ENCODE assay signal across 8 cellular contexts in the genomic region with DNA sequence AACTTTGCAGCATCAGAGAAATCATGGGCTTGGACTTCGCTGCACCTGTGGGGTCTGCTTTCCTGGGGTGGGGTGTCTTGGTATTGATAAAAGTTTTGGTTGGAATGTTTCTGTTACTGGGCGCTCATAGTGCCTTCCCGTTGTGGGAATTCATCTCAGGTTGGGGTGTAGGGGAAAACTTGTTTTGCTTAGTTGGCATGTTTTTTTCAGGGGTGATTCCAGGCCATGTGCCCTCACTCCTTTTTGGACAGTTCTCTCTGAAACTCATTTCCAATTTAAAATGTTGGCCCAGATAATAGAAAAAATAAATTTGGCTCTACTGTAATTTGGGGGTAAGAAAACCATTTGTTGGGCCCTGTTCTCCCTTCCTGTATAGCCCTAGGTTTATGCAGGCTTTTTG. TPM values are rescaled to one million over a fixed set of nuclear protein-coding genes. Genes with fewer than 3 reads are reported as not detected.
DNase-seq lines count a peak whose midpoint lies in the region; TF ChIP-seq lines count a peak whose summit lies in the region.

No MANE protein-coding gene starts in this region.

- peaks cover 8% of the 10 kb centered on the region for H3K36me3 Mint-ChIP-seq in Caco-2 (ENCODE audit: insufficient read depth, unreplicated experiment)

- peak overlapping the region; percentile 79 for H3K4me3 Mint-ChIP-seq in Caco-2 (ENCODE audit: unreplicated experiment)

- no peaks in the 10 kb centered on the region for H3K9me3 ChIP-seq in Caco-2
- no peaks in the 10 kb centered on the region for H3K9me3 ChIP-seq in PC-9 (ENCODE audit: insufficient read depth, low read depth)
- H3K9me3 ChIP-seq in esophagus squamous epithelium: no peaks in the 10 kb centered on the region
- no peaks in the 10 kb centered on the region for H3K9me3 ChIP-seq in ovary

- POLR2A ChIA-PET in Caco-2 (lab: Charles Lee) (no interaction called here), PC-9 (lab: Charles Lee; ENCODE audit: unreplicated experiment) (no interaction called here)

- H3K4me3 ChIP-seq in Caco-2 (ENCODE audit: low read depth, low read length) (peak overlapping the region; percentile 71), PC-9 (peak overlapping the region; percentile 77), esophagus squamous epithelium (peak overlapping the region in 3 of 4 donors; percentile 66 to 92 (median 89)), ovary (peak overlapping the region; percentile 63)

- CTCF ChIA-PET in Caco-2 (lab: Charles Lee): interaction anchor here (0.9 kb wide), 1 partner anchor 85 kb away, joined by 4 read pairs; no protein-coding TSS in a partner anchor
- CTCF ChIA-PET in PC-9 (lab: Charles Lee): no interaction called here

- H3K27me3 Mint-ChIP-seq in Caco-2 (ENCODE audit: insufficient read depth, unreplicated experiment): no peaks in the 10 kb centered on the region

- no peaks in the 10 kb centered on the region for H4K20me1 ChIP-seq in PC-9 (ENCODE audit: insufficient read depth)

- peak overlapping the region; percentile 96 for H2AFZ ChIP-seq in PC-9

- BruUV-seq in Caco-2 (replicated peaks; lab: Mats Ljungman, UMichigan) (no TSS peak), PC-9 (replicated peaks; lab: Mats Ljungman, UMichigan) (no TSS peak)

- H3K27me3 ChIP-seq in Caco-2 (replicated peaks; ENCODE audit: control insufficient read depth, insufficient read depth, low read length): no peaks in the 10 kb centered on the region
- no peaks in the 10 kb centered on the region for H3K27me3 ChIP-seq in PC-9 (ENCODE audit: insufficient read depth, low read depth)
- peaks cover 0 to 29% (median 0%) of the 10 kb centered on the region in 4 donors for H3K27me3 ChIP-seq in esophagus squamous epithelium
- no peaks in the 10 kb centered on the region for H3K27me3 ChIP-seq in ovary

- no peaks in the 10 kb centered on the region for H3K9me2 ChIP-seq in PC-9 (ENCODE audit: insufficient read depth)

- H3K4me1 ChIP-seq in Caco-2 (0 out of 2 replicates have a peak, but pooled peaks cover under 1% of the 10 kb centered on the region), PC-9 (replicated peaks; ENCODE audit: insufficient read depth) (peaks cover 7% of the 10 kb centered on the region), esophagus squamous epithelium (peaks cover 0 to 24% (median 0%) of the 10 kb centered on the region in 3 donors), ovary (ENCODE audit: insufficient read depth) (no peaks in the 10 kb centered on the region)

- intact Hi-C loops in Caco-2 (cut with micrococcal nuclease; ENCODE audit: unreplicated experiment) (loop anchor here (5.0 to 10.0 kb wide), 4 partner anchors 323 to 424 kb away; a partner anchor contains a TSS), PC-9 (cut with micrococcal nuclease; ENCODE audit: unreplicated experiment) (loop anchor here (10.0 kb wide), 2 partner anchors 143 to 637 kb away; no protein-coding TSS in a partner anchor), esophagus squamous epithelium (cut with DNase I) (no loop called here), ovary (cut with DNase I) (loop anchor here in 1 of 4 donors (10.0 kb wide), 1 partner anchor 173 kb away; no protein-coding TSS in a partner anchor)

- H3F3A ChIP-seq in PC-9 (ENCODE audit: insufficient read depth, low read depth): no peaks in the 10 kb centered on the region

- 54 to 86% methylated on average over 3 of the region's 3 CpGs for WGBS in esophagus squamous epithelium, 2 donors
- 78 to 83% (median 79%) methylated on average over 3 of the region's 3 CpGs for WGBS in ovary, 3 donors

- H3K4me1 Mint-ChIP-seq in Caco-2 (ENCODE audit: low read depth, unreplicated experiment): no peaks in the 10 kb centered on the region

- no peaks in the 10 kb centered on the region for H3K79me2 ChIP-seq in PC-9 (ENCODE audit: low read depth)

- TF ChIP-seq POLR2A in esophagus squamous epithelium (IDR thresholded peaks at IDR 0.05) (no peak), ovary (IDR thresholded peaks at IDR 0.05) (no peak)

- H3K4me2 ChIP-seq in PC-9: peak overlapping the region; percentile 95

- H3K9me3 Mint-ChIP-seq in Caco-2 (ENCODE audit: unreplicated experiment): no peaks in the 10 kb centered on the region

- DNase-seq in Caco-2: no peak
- no peak for DNase-seq in PC-9
- DNase-seq in esophagus squamous epithelium (lab: John Stamatoyannopoulos, UW): no peak
- DNase-seq in ovary: no peak
- no peak for DNase-seq in HK-2 (ENCODE audit: unreplicated experiment)
- DNase-seq in SW 1271 (lab: John Stamatoyannopoulos, UW): no peak
- no peak for DNase-seq in NCI-H1048 (lab: John Stamatoyannopoulos, UW)
- DNase-seq in NCI-H2171 treated with DMSO at 0.1 percent for 48 hours (lab: John Stamatoyannopoulos, UW): no peak

- H3K27ac Mint-ChIP-seq in Caco-2 (ENCODE audit: unreplicated experiment): peak overlapping the region; percentile 69

- H3K36me3 ChIP-seq in Caco-2 (ENCODE audit: control insufficient read depth, insufficient read depth, low read length) (no peaks in the 10 kb centered on the region), PC-9 (ENCODE audit: low read depth) (no peaks in the 10 kb centered on the region), esophagus squamous epithelium (no peaks in the 10 kb centered on the region), ovary (no peaks in the 10 kb centered on the region)

- no peak for TF ChIP-seq CTCF in Caco-2 (IDR thresholded peaks at IDR 0.05; ENCODE audit: insufficient read depth in 1 of 2, low read depth in 1 of 2, low read length in 1 of 2, severe bottlenecking in 1 of 2, unreplicated experiment in 1 of 2)
- no peak for TF ChIP-seq CTCF in PC-9 (conservative IDR thresholded peaks at IDR 0.05)
- TF ChIP-seq CTCF in esophagus squamous epithelium (IDR thresholded peaks at IDR 0.05): no peak
- no peak for TF ChIP-seq CTCF in ovary (IDR thresholded peaks at IDR 0.05)

- TF ChIP-seq EP300 in ovary (IDR thresholded peaks at IDR 0.05): no peak

- no peak overlapping the region for H3K27ac ChIP-seq in PC-9
- H3K27ac ChIP-seq in esophagus squamous epithelium: peak overlapping the region in 3 of 4 donors; percentile 82 to 89 (median 85)
- H3K27ac ChIP-seq in ovary: no peak overlapping the region

RNA-seq across cellular contexts. Expression of a gene that starts 1.5 kb away (rescaled TPM):
- total RNA-seq in Caco-2 (2022): 64.2 and 64.9 TPM in 2 replicates
- total RNA-seq in PC-9 (2021): 10.3 and 10.4 TPM in 2 replicates
- 10 to 100 TPM in 3 of 4 donors, 1 to 10 TPM in 1; 5.5 to 69.4 (median 32.6) TPM for total RNA-seq in esophagus squamous epithelium
- total RNA-seq in ovary: 10 to 100 TPM; 13.5 to 74.8 (median 41.8) TPM
- 100 to 1,000 TPM in 1 of 2 donors, 10 to 100 TPM in 1; 37.7 to 117 TPM for polyA plus RNA-seq in ovary

Comparison
In these comparisons a context has a peak if more than half of its experiments do, and no peak if none do; other contexts are left out.
1. H3K27ac ChIP-seq: peak in esophagus squamous epithelium (3 of 4); none in PC-9 (single experiment) and ovary (0 of 2).
2. Peak in every context shown above with its lines, with median percentiles within 50 percentile points of each other: H3K4me3 ChIP-seq.